8 cellular contexts compared by ENCODE assay signal in genomic region chr10:96287392-96288105, GRCh38. TPM values are rescaled to one million over a fixed set of nuclear protein-coding genes. Genes with fewer than 3 reads are reported as not detected.
DNase-seq lines count a peak whose midpoint lies in the region; ATAC-seq and TF ChIP-seq lines count a peak whose summit lies in the region.

No MANE protein-coding gene starts in this region.

- 22 to 23% methylated on average over 6 of the region's 6 CpGs for WGBS in thyroid gland, 2 donors

- no peaks in the 10 kb centered on the region for H3K4me1 Mint-ChIP-seq in stimulated activated effector memory CD8-positive, alpha-beta T cell treated with anti-CD3 and anti-CD28 coated beads, Interleukin-12 subunit alpha, Interleukin-12 subunit beta, amount 100 ng/mL, for 72 hours
- peaks cover 14% of the 10 kb centered on the region for H3K4me1 Mint-ChIP-seq in nephron progenitor cell

- TF ChIP-seq CTCF in HEK293 (tag by site-specific recombination; IDR thresholded peaks at IDR 0.05) (no peak), thyroid gland (IDR thresholded peaks at IDR 0.05) (peak in 1 of 6 experiments; percentile 13), nephron progenitor cell (IDR thresholded peaks at IDR 0.05) (no peak)

- H3K4me3 ChIP-seq in HEK293 (ENCODE audit: low read depth, low read length) (no peak overlapping the region), thyroid gland (replicated peaks in 1 of 3) (no peak overlapping the region)

- intact Hi-C loops in thyroid gland (cut with DNase I), result no loop called here

- H3K27me3 ChIP-seq in thyroid gland, result no peaks in the 10 kb centered on the region

- no peaks in the 10 kb centered on the region for H3K9me3 Mint-ChIP-seq in stimulated activated effector memory CD8-positive, alpha-beta T cell treated with anti-CD3 and anti-CD28 coated beads, Interleukin-12 subunit alpha, Interleukin-12 subunit beta, amount 100 ng/mL, for 72 hours
- no peaks in the 10 kb centered on the region for H3K9me3 Mint-ChIP-seq in nephron progenitor cell

- CTCF ChIA-PET in HEK293 (lab: Yijun Ruan, JAX), result interaction anchor here (0.6 to 3.8 kb wide), 5 partner anchors 16 to 598 kb away, joined by 3 to 22 read pairs (median 7); partner anchors contain the start of gene BLNK

- H3K4me1 ChIP-seq in HEK293 (ENCODE audit: control insufficient read depth, insufficient read depth, low read length), result no peaks in the 10 kb centered on the region; the same call in 1 of the 2 replicates
- H3K4me1 ChIP-seq in thyroid gland, result peaks cover 4 to 14% of the 10 kb centered on the region in 2 donors

- H3K36me3 Mint-ChIP-seq in stimulated activated effector memory CD8-positive, alpha-beta T cell treated with anti-CD3 and anti-CD28 coated beads, Interleukin-12 subunit alpha, Interleukin-12 subunit beta, amount 100 ng/mL, for 72 hours, result no peaks in the 10 kb centered on the region
- H3K36me3 Mint-ChIP-seq in nephron progenitor cell (ENCODE audit: low read depth), result no peaks in the 10 kb centered on the region

- H3K27ac ChIP-seq in HEK293 (ENCODE audit: extremely low read depth, low read depth, low read length), result no peak overlapping the region
- peak overlapping the region; percentile 7 for H3K27ac ChIP-seq in epithelial cell of prostate
- peak overlapping the region; percentile 16 to 41 (median 18) for H3K27ac ChIP-seq in thyroid gland

- DNase-seq in MV-4-11 (lab: John Stamatoyannopoulos, UW), result peak; percentile 37
- no peak for DNase-seq in epithelial cell of prostate (ENCODE audit: low read depth, low spot score)
- DNase-seq in thyroid gland, result no peak
- DNase-seq in stimulated activated effector memory CD8-positive, alpha-beta T cell treated with anti-CD3 and anti-CD28 coated beads, Interleukin-12 subunit alpha, Interleukin-12 subunit beta, amount 100 ng/mL, for 72 hours (ENCODE audit: low spot score in 2 of 2), result no peak
- no peak for DNase-seq in nephron progenitor cell
- DNase-seq in GM03348 (ENCODE audit: low spot score), result no peak

- H3K4me3 Mint-ChIP-seq in stimulated activated effector memory CD8-positive, alpha-beta T cell treated with anti-CD3 and anti-CD28 coated beads, Interleukin-12 subunit alpha, Interleukin-12 subunit beta, amount 100 ng/mL, for 72 hours, result no peak overlapping the region
- H3K4me3 Mint-ChIP-seq in nephron progenitor cell, result no peak overlapping the region

- ATAC-seq in stimulated activated effector memory CD8-positive, alpha-beta T cell treated with anti-CD3 and anti-CD28 coated beads, Interleukin-12 subunit alpha, Interleukin-12 subunit beta, amount 100 ng/mL, for 72 hours, result no peak

- peak; percentile 49 for TF ChIP-seq POLR2A in GM18526 (IDR thresholded peaks at IDR 0.05; ENCODE audit: extremely low read depth, insufficient read length)
- no peak for TF ChIP-seq POLR2A in thyroid gland (IDR thresholded peaks at IDR 0.05)

- H3K27me3 Mint-ChIP-seq in nephron progenitor cell (ENCODE audit: low read depth, poor library complexity), result peaks cover 7% of the 10 kb centered on the region

- H3K27ac Mint-ChIP-seq in stimulated activated effector memory CD8-positive, alpha-beta T cell treated with anti-CD3 and anti-CD28 coated beads, Interleukin-12 subunit alpha, Interleukin-12 subunit beta, amount 100 ng/mL, for 72 hours, result no peak overlapping the region
- no peak overlapping the region for H3K27ac Mint-ChIP-seq in nephron progenitor cell

- no peaks in the 10 kb centered on the region for H3K36me3 ChIP-seq in HEK293 (ENCODE audit: control insufficient read depth in 2 of 2, insufficient read depth in 1 of 2, low read length in 2 of 2)
- no peaks in the 10 kb centered on the region for H3K36me3 ChIP-seq in thyroid gland

- no peaks in the 10 kb centered on the region for H3K9me3 ChIP-seq in HEK293 (ENCODE audit: control insufficient read depth, insufficient read depth, low read depth, low read length)
- H3K9me3 ChIP-seq in thyroid gland, result no peaks in the 10 kb centered on the region

- POLR2A ChIA-PET in HEK293 (lab: Yijun Ruan, JAX), result no interaction called here

TF ChIP-seq in HEK293, 187 proteins besides CTCF, POLR2A, EP300 and RAD21:
- TF ChIP-seq ZNF133 (tag by site-specific recombination; IDR thresholded peaks at IDR 0.05) (0 out of 2 replicates have a peak, but pooled peaks have one; percentile 1), ZNF521 (tag by site-specific recombination; IDR thresholded peaks at IDR 0.05) (no peak), ZNF335 (tag by site-specific recombination; conservative IDR thresholded peaks at IDR 0.05) (peak; percentile 21; the same call in 1 of the 2 replicates)

RNA-seq across cellular contexts. Expression of gene BLNK, which starts 16.2 kb away (rescaled TPM):
- total RNA-seq in thyroid gland, result 10 to 100 TPM in 3 of 4 donors, 1 to 10 TPM in 1; 5.8 to 36.9 (median 25.7) TPM

RNA-seq across cellular contexts. Expression of gene DNTT, which starts 16.7 kb away (rescaled TPM):
- total RNA-seq in thyroid gland, result under 1 TPM in 1 of 4 donors, not detected in 3; 0.88 TPM
